In genomic region chr7:1885465-1886226, GRCh38 we compare ENCODE assay signal across 2 cellular contexts.
TF ChIP-seq lines count a peak whose summit lies in the region.

No MANE protein-coding gene starts in this region.

TF ChIP-seq in IMR-90, 13 proteins besides CTCF, POLR2A, EP300 and RAD21:
- TF ChIP-seq BHLHE40 (IDR thresholded peaks at IDR 0.05; ENCODE audit: low read depth, low read length) (no peak), MAFK (IDR thresholded peaks at IDR 0.05; ENCODE audit: low read depth, low read length) (no peak), CHD1 (IDR thresholded peaks at IDR 0.05; ENCODE audit: low read depth, low read length) (no peak), RCOR1 (IDR thresholded peaks at IDR 0.05; ENCODE audit: insufficient replicate concordance, low read length) (no peak), RFX5 (IDR thresholded peaks at IDR 0.05; ENCODE audit: low read depth, low read length) (no peak), SMC3 (IDR thresholded peaks at IDR 0.05; ENCODE audit: low read depth, low read length) (no peak), NFE2L2 (IDR thresholded peaks at IDR 0.05; ENCODE audit: low read depth, low read length) (no peak), FOS (IDR thresholded peaks at IDR 0.05; ENCODE audit: low read depth, low read length) (no peak), MXI1 (IDR thresholded peaks at IDR 0.05; ENCODE audit: borderline replicate concordance, low read depth, low read length) (no peak), CEBPB (IDR thresholded peaks at IDR 0.05; ENCODE audit: low read depth, low read length) (no peak), MAZ (IDR thresholded peaks at IDR 0.05; ENCODE audit: borderline replicate concordance, low read depth, low read length) (no peak), ELK1 (IDR thresholded peaks at IDR 0.05; ENCODE audit: borderline replicate concordance, low read depth, low read length) (no peak)
- TF ChIP-seq, protein P1, sequence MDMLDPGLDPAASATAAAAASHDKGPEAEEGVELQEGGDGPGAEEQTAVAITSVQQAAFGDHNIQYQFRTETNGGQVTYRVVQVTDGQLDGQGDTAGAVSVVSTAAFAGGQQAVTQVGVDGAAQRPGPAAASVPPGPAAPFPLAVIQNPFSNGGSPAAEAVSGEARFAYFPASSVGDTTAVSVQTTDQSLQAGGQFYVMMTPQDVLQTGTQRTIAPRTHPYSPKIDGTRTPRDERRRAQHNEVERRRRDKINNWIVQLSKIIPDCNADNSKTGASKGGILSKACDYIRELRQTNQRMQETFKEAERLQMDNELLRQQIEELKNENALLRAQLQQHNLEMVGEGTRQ (IDR thresholded peaks at IDR 0.05; ENCODE audit: low read depth, low read length), result no peak

TF ChIP-seq in SK-N-SH, 30 proteins besides CTCF, POLR2A, EP300 and RAD21:
- TF ChIP-seq REST (IDR thresholded peaks at IDR 0.05; ENCODE audit: low read depth, low read length) (no peak), NRF1 (IDR thresholded peaks at IDR 0.05; ENCODE audit: low read depth, low read length) (no peak), EZH2phosphoT487 (IDR thresholded peaks at IDR 0.05; ENCODE audit: borderline replicate concordance, low read depth) (no peak), CHD2 (IDR thresholded peaks at IDR 0.05; ENCODE audit: low read length, partially characterized antibody) (no peak), FOXJ3 (CRISPR knock-in tag; IDR thresholded peaks at IDR 0.05) (no peak), YY1 (IDR thresholded peaks at IDR 0.05; ENCODE audit: low read depth) (no peak), TCF12 (IDR thresholded peaks at IDR 0.05) (no peak)
- TF ChIP-seq, protein P1 (IDR thresholded peaks at IDR 0.05; ENCODE audit: borderline replicate concordance, low read depth, low read length), result no peak
- TF ChIP-seq, protein P2, sequence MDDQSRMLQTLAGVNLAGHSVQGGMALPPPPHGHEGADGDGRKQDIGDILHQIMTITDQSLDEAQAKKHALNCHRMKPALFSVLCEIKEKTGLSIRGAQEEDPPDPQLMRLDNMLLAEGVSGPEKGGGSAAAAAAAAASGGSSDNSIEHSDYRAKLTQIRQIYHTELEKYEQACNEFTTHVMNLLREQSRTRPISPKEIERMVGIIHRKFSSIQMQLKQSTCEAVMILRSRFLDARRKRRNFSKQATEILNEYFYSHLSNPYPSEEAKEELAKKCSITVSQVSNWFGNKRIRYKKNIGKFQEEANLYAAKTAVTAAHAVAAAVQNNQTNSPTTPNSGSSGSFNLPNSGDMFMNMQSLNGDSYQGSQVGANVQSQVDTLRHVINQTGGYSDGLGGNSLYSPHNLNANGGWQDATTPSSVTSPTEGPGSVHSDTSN (IDR thresholded peaks at IDR 0.05), result no peak
